8 cellular contexts compared by ENCODE assay signal in the genomic region with DNA sequence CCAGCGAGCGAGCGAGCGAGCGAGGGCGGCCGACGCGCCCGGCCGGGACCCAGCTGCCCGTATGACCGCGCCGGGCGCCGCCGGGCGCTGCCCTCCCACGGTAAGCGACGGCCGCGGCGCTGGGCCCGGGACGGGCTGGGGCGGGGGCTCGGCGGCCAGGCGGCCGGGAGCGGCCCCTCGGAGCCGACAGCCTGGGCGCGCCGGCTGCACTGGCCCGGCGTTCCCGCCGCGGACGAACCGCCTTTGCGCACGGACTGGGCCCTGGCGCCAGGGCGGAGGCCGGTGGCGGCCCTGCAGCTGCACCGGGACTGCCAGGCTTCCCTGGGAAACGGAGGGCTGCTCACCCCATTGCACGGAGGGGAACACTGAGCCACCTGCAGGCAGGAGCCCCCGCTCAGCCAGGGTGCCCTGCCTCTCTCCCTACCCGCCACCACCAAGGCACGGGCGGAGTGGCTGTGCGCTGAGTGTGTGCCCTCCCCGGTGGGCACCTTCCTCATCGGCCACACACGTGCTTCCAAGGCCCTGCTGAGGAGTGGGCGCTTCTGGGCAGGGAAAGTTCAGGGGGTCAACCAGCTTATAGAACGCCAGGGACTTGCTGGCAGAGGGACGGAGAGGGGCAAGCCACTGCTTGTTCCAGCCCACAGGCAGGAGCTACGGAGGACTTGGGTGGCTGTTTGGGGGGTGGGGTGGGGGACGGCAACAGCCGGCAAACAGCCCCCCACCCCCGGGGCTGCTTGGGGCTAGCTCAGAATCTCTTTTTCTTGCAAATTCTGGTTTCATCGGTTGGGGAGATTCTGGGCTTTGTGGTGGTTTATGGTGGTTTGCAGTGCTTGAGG. TPM values are rescaled to one million over a fixed set of nuclear protein-coding genes. Genes with fewer than 3 reads are reported as not detected.
DNase-seq lines count a peak whose midpoint lies in the region; ATAC-seq and TF ChIP-seq lines count a peak whose summit lies in the region.

No MANE protein-coding gene starts in this region.

- RAD21 ChIA-PET in HCT116 (lab: Charles Lee; ENCODE audit: low non-redundant PET in 1 of 2, low total read pairs in 2 of 2, uncharacterized antibody in 2 of 2, unreplicated experiment in 2 of 2): no interaction called here

- no peaks in the 10 kb centered on the region for H3K9me3 Mint-ChIP-seq in activated T-cell treated with anti-CD3 and anti-CD28 coated beads, Interleukin-2, amount 50 U/mL, for 24 hours

- no peak overlapping the region for H2AFZ ChIP-seq in HCT116 (ENCODE audit: low read depth, low read length, poor library complexity, severe bottlenecking)

- intact Hi-C loops in HCT116 (cut with micrococcal nuclease) (no loop called here), prostate gland (cut with DNase I) (loop anchor here (5.0 kb wide), 3 partner anchors 34 to 114 kb away; a partner anchor contains a TSS)

- CTCF ChIA-PET in HCT116 (lab: Charles Lee): interaction anchor here (1.0 kb wide), 1 partner anchor 12 kb away, joined by 3 read pairs; no protein-coding TSS in a partner anchor

- H3K4me1 Mint-ChIP-seq in activated T-cell treated with anti-CD3 and anti-CD28 coated beads, Interleukin-2, amount 50 U/mL, for 24 hours (ENCODE audit: low read depth): peaks cover 68% of the 10 kb centered on the region

- H3K9me3 ChIP-seq in HCT116 (ENCODE audit: control insufficient read depth in 1 of 2, insufficient read depth in 1 of 2, low read depth in 1 of 2, low read length in 2 of 2) (no peaks in the 10 kb centered on the region), prostate gland (no peaks in the 10 kb centered on the region)

- DNase-seq in AG20443 (ENCODE audit: low spot score): peak; percentile 47
- DNase-seq in HCT116 (ENCODE audit: low read depth, low spot score): no peak
- peak; percentile 67 for DNase-seq in activated T-cell treated with anti-CD3 and anti-CD28 coated beads, Interleukin-2, amount 50 U/mL, for 24 hours
- no peak for DNase-seq in fibroblast of villous mesenchyme (ENCODE audit: low read depth)
- DNase-seq in prostate gland (ENCODE audit: low spot score): no peak
- DNase-seq in NCI-H2171 treated with DMSO at 0.1 percent for 48 hours (lab: John Stamatoyannopoulos, UW): no peak

- no peaks in the 10 kb centered on the region for H3K27me3 ChIP-seq in HCT116 (ENCODE audit: insufficient read depth, low read length)
- H3K27me3 ChIP-seq in prostate gland (replicated peaks; ENCODE audit: insufficient read depth): no peaks in the 10 kb centered on the region

- H3K4me3 ChIP-seq in HCT116 (replicated peaks in 1 of 2; ENCODE audit: low read depth in 1 of 2, low read length in 2 of 2) (peak overlapping the region; percentile 66 to 69), fibroblast of villous mesenchyme (ENCODE audit: low read depth, low read length) (peak overlapping the region; percentile 86), prostate gland (peak overlapping the region; percentile 63 to 66)

- no peaks in the 10 kb centered on the region for H4K20me1 ChIP-seq in HCT116 (ENCODE audit: insufficient read depth)

- H3K9ac ChIP-seq in HCT116 (ENCODE audit: low read length): peak overlapping the region; percentile 67

- 3% methylated on average over 39 of the region's 70 CpGs for WGBS in prostate gland

- H3K79me2 ChIP-seq in HCT116 (ENCODE audit: insufficient read depth, low read length): no peaks in the 10 kb centered on the region

- peak overlapping the region; percentile 98 for H3K4me2 ChIP-seq in HCT116 (ENCODE audit: low read length)

- H3K9me2 ChIP-seq in HCT116 (ENCODE audit: insufficient read depth): no peaks in the 10 kb centered on the region

- TF ChIP-seq POLR2A in HCT116 (IDR thresholded peaks at IDR 0.05; ENCODE audit: borderline replicate concordance, extremely low read depth, insufficient read depth, insufficient read length) (no peak), prostate gland (IDR thresholded peaks at IDR 0.05) (no peak)

- TF ChIP-seq RAD21 in HCT116 (IDR thresholded peaks at IDR 0.05; ENCODE audit: low read depth): no peak

- ATAC-seq in HCT116: peak; percentile 64
- no peak for ATAC-seq in GM21576 (IDR thresholded peaks at IDR 0.05; ENCODE audit: unreplicated experiment)
- ATAC-seq in GM19023 (IDR thresholded peaks at IDR 0.05; ENCODE audit: unreplicated experiment): no peak

- H3K4me1 ChIP-seq in HCT116 (ENCODE audit: control insufficient read depth in 1 of 2, insufficient read depth in 2 of 2, low read length in 2 of 2): peaks cover 0 to 15% of the 10 kb centered on the region in 2 experiments; a peak in 2 of 4 replicates
- H3K4me1 ChIP-seq in prostate gland (replicated peaks): no peaks in the 10 kb centered on the region

- H3K27ac Mint-ChIP-seq in activated T-cell treated with anti-CD3 and anti-CD28 coated beads, Interleukin-2, amount 50 U/mL, for 24 hours: peak overlapping the region; percentile 90

- H3K36me3 ChIP-seq in HCT116 (ENCODE audit: control insufficient read depth in 1 of 2, insufficient read depth in 2 of 2, low read length in 2 of 2) (no peaks in the 10 kb centered on the region), prostate gland (no peaks in the 10 kb centered on the region)

- no peaks in the 10 kb centered on the region for H3K27me3 Mint-ChIP-seq in activated T-cell treated with anti-CD3 and anti-CD28 coated beads, Interleukin-2, amount 50 U/mL, for 24 hours

- BruUV-seq in HCT116 (replicated peaks; lab: Mats Ljungman, UMichigan): no TSS peak

- H3K27ac ChIP-seq in HCT116 (ENCODE audit: low read depth, low read length) (peak overlapping the region; percentile 55; the same call in 1 of the 2 replicates), prostate gland (peak overlapping the region; percentile 80 to 84)

- no peak for TF ChIP-seq CTCF in HCT116 (IDR thresholded peaks at IDR 0.05 in 2 of 3, conservative IDR thresholded peaks at IDR 0.05 in 1 of 3; ENCODE audit: borderline replicate concordance in 1 of 3, insufficient read depth in 1 of 3, low read depth in 2 of 3, low read length in 2 of 3)
- no peak for TF ChIP-seq CTCF in fibroblast of villous mesenchyme (IDR thresholded peaks at IDR 0.05; ENCODE audit: insufficient read depth, low read depth, low read length)
- TF ChIP-seq CTCF in prostate gland (IDR thresholded peaks at IDR 0.05): no peak

- POLR2A ChIA-PET in HCT116 (lab: Charles Lee): no interaction called here

- H3K4me3 Mint-ChIP-seq in activated T-cell treated with anti-CD3 and anti-CD28 coated beads, Interleukin-2, amount 50 U/mL, for 24 hours: peak overlapping the region; percentile 89

- H3K36me3 Mint-ChIP-seq in activated T-cell treated with anti-CD3 and anti-CD28 coated beads, Interleukin-2, amount 50 U/mL, for 24 hours (ENCODE audit: low read depth): peaks cover 52% of the 10 kb centered on the region

TF ChIP-seq in HCT116, 20 proteins besides CTCF, POLR2A, EP300 and RAD21:
- TF ChIP-seq, protein P1, sequence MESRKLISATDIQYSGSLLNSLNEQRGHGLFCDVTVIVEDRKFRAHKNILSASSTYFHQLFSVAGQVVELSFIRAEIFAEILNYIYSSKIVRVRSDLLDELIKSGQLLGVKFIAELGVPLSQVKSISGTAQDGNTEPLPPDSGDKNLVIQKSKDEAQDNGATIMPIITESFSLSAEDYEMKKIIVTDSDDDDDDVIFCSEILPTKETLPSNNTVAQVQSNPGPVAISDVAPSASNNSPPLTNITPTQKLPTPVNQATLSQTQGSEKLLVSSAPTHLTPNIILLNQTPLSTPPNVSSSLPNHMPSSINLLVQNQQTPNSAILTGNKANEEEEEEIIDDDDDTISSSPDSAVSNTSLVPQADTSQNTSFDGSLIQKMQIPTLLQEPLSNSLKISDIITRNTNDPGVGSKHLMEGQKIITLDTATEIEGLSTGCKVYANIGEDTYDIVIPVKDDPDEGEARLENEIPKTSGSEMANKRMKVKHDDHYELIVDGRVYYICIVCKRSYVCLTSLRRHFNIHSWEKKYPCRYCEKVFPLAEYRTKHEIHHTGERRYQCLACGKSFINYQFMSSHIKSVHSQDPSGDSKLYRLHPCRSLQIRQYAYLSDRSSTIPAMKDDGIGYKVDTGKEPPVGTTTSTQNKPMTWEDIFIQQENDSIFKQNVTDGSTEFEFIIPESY (IDR thresholded peaks at IDR 0.05; ENCODE audit: extremely low read depth, insufficient replicate concordance, low read length): no peak
- TF ChIP-seq JUND (IDR thresholded peaks at IDR 0.05) (no peak), FOSL1 (IDR thresholded peaks at IDR 0.05; ENCODE audit: low read depth) (no peak), TCF7L2 (IDR thresholded peaks at IDR 0.05; ENCODE audit: borderline replicate concordance, extremely low read depth, insufficient read depth, insufficient read length) (peak; percentile 2), ZFX (IDR thresholded peaks at IDR 0.05) (peak; percentile 83)
TF ChIP-seq in HCT116: peak in this region for 2.

RNA-seq across cellular contexts. Expression of a gene that starts 0.5 kb away (rescaled TPM):
- 3.0 TPM for total RNA-seq in HCT116 (2021; ENCODE audit: unreplicated experiment)
- polyA plus RNA-seq in HCT116 (2012): 2.1 and 2.3 TPM in 2 replicates
- total RNA-seq in fibroblast of villous mesenchyme: 24.5 and 64.8 TPM in 2 replicates
- total RNA-seq in prostate gland: 10 to 100 TPM; 18.4 to 31.5 TPM

Comparison
In these comparisons a context has a peak if more than half of its experiments do, and no peak if none do; other contexts are left out.
1. DNase-seq: peak in AG20443 (single experiment) and activated T-cell treated with anti-CD3 and anti-CD28 coated beads, Interleukin-2, amount 50 U/mL, for 24 hours (single experiment); none in HCT116 (single experiment), fibroblast of villous mesenchyme (single experiment), prostate gland (single experiment) and NCI-H2171 treated with DMSO at 0.1 percent for 48 hours (single experiment).
2. Peak in every context shown above with its lines, with median percentiles within 50 percentile points of each other: H3K4me3 ChIP-seq.